In the genomic region with DNA sequence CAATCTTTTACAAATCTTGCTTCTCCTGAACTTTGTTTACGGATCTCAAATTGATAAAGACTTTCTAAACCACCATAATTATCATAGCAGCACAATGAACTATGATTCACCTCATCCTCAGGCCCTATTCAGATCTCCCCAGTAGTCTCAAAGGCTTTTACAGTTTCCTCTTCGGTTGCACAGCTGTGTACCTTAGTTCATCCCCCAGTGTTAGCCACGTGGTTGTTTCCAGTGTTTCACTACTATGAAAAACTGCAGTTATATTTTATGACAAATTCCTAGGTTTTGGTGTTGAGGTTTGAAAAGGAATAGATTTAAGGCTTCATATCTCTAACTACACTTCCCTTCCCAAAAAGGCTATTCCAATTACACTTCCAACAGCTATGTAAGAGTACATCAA, we compare ENCODE assay signal across 21 cellular contexts. TPM values are rescaled to one million over a fixed set of nuclear protein-coding genes. Genes with fewer than 3 reads are reported as not detected.
DNase-seq lines count a peak whose midpoint lies in the region; FAIRE-seq and TF ChIP-seq lines count a peak whose summit lies in the region.
"Had no signal": no experiment of that assay in that cellular context is flagged by ENCODE, and none has a peak within 500 bp of the region (broad histone marks: within the 10 kb centered on the region; RNA-seq: fewer than 3 reads in every experiment).

No MANE protein-coding gene starts in this region.

- H3K27me3 ChIP-seq in bronchial epithelial cell (ENCODE audit: control insufficient read depth, insufficient read depth, low read length) = no peaks in the 10 kb centered on the region
- H3K27me3 ChIP-seq: BLaER1 treated with 17β-estradiol and CSF1 and Interleukin-3, amounts not matched to agents 10 nM and 100 nM; MG63; SJCRH30 had no signal

- H3K36me3 ChIP-seq in bronchial epithelial cell (ENCODE audit: control insufficient read depth, insufficient read depth, low read length) = peaks cover 4% of the 10 kb centered on the region

- no peak overlapping the region for H3K4me3 ChIP-seq in bronchial epithelial cell (ENCODE audit: low read depth, low read length)
- H3K4me3 ChIP-seq: BLaER1 treated with 17β-estradiol and CSF1 and Interleukin-3, amounts not matched to agents 10 nM and 100 nM; MG63; PC-9; SJCRH30 had no signal

- DNase-seq in EH (ENCODE audit: low read depth) (peak; percentile 2), Kasumi-1 (lab: John Stamatoyannopoulos, UW) (peak; percentile 54 to 77), bronchial epithelial cell (ENCODE audit: low read depth) (no peak), iris pigment epithelial cell (ENCODE audit: low read depth) (peak; percentile 24), posterior vena cava (ENCODE audit: low spot score) (no peak), hepatic stellate cell (ENCODE audit: low spot score) (no peak), NCI-H2029 treated with DMSO at 0.1 percent for 48 hours (lab: John Stamatoyannopoulos, UW) (no peak)
- DNase-seq: CD4-positive, alpha-beta T cell; GDM1; Karpas-422; MG63; NCI-H1092 treated with DMSO at 0.1 percent for 48 hours; NCI-H1436; NCI-H187; NCI-H2227 treated with DMSO at 0.1 percent for 48 hours; NCI-H526 treated with DMSO at 0.1 percent for 48 hours; PC-9; SJCRH30 had no signal

- no peak for TF ChIP-seq CTCF in bronchial epithelial cell (IDR thresholded peaks at IDR 0.05; ENCODE audit: insufficient read depth, low read length, severe bottlenecking)

- intact Hi-C loops in posterior vena cava (cut with DNase I) = no loop called here

- FAIRE-seq in bronchial epithelial cell (lab: Jason Lieb, UNC) = peak; percentile 64
- FAIRE-seq: D721Med, GM12891 had no signal

RNA-seq across cellular contexts. Expression of gene PAXIP1, which starts 24.9 kb away (rescaled TPM):
- total RNA-seq in bronchial epithelial cell (5.0 and 5.6 TPM in 2 replicates), posterior vena cava (1 to 10 TPM; 7.0 to 7.4 TPM)

Comparison
In these comparisons a context has a peak if more than half of its experiments do, and no peak if none do; other contexts are left out.
1. DNase-seq: peak in EH (single experiment), Kasumi-1 (2 of 2) and iris pigment epithelial cell (single experiment); none in bronchial epithelial cell (single experiment), posterior vena cava (single experiment), hepatic stellate cell (single experiment) and NCI-H2029 treated with DMSO at 0.1 percent for 48 hours (single experiment).